34 cellular contexts compared by ENCODE assay signal in the genomic region with DNA sequence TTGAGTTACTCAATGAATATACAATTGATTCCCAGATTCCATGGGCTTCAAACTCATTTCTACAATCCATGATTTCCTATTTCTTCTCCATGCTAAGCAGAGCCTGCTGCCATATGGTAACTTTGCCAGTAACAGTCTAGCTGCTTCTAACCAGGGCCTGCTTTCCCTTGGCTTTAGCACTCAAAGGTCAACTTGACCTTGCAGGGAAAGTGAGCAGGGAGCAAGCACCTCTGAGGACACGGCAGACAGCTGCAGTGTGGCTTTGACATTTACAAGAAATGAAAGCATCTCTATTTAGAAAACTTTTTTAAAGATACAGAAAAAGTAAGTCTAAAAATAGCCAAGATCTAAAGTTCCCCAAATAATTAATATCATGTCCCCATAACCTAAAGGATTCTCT.
DNase-seq lines count a peak whose midpoint lies in the region; ATAC-seq, FAIRE-seq and TF ChIP-seq lines count a peak whose summit lies in the region.
"Had no signal": no experiment of that assay in that cellular context is flagged by ENCODE, and none has a peak within 500 bp of the region (broad histone marks: within the 10 kb centered on the region; RNA-seq: fewer than 3 reads in every experiment).

No MANE protein-coding gene starts in this region.

- H3K4me1 ChIP-seq in A549 (peaks cover 45% of the 10 kb centered on the region), PC-3 (ENCODE audit: insufficient read depth, low read length) (peaks cover 46% of the 10 kb centered on the region), left ventricle myocardium inferior (peaks cover 21% of the 10 kb centered on the region), foreskin keratinocyte (peaks cover 38% of the 10 kb centered on the region)
- H3K4me1 ChIP-seq: BE2C had no signal

- FAIRE-seq in A549 (lab: Jason Lieb, UNC): no peak
- no peak for FAIRE-seq in frontal cortex (lab: Jason Lieb, UNC)
- FAIRE-seq: A204.1, bronchial epithelial cell, HTR-8/SVneo had no signal

- H3K27me3 ChIP-seq in PC-3 (ENCODE audit: low read length): no peaks in the 10 kb centered on the region
- H3K27me3 ChIP-seq in left ventricle myocardium inferior (ENCODE audit: low read depth): no peaks in the 10 kb centered on the region
- H3K27me3 ChIP-seq in foreskin keratinocyte: no peaks in the 10 kb centered on the region
- H3K27me3 ChIP-seq: BE2C, esophagus squamous epithelium, gastrocnemius medialis had no signal

- H3K79me2 ChIP-seq in PC-3 (ENCODE audit: low read length): no peaks in the 10 kb centered on the region

- TF ChIP-seq EP300 in A549 (IDR thresholded peaks at IDR 0.05): no peak

- DNase-seq in A549 (ENCODE audit: low read depth in 1 of 2, low spot score in 1 of 2) (no peak), PC-3 (no peak), left ventricle myocardium inferior (peak; percentile 17), pons (ENCODE audit: low spot score) (peak; percentile 12), GM13976 (ENCODE audit: low spot score) (no peak), frontal cortex (ENCODE audit: low spot score in 2 of 2) (no peak), foreskin keratinocyte (no peak)
- DNase-seq: activated CD4-positive, alpha-beta memory T cell treated with anti-CD3 and anti-CD28 coated beads for 36 hours; activated CD4-positive, CD25-positive, alpha-beta regulatory T cell treated with anti-CD3 and anti-CD28 coated beads, Interleukin-2, amount 50 U/mL, for 72 hours; activated CD8-positive, alpha-beta memory T cell treated with anti-CD3 and anti-CD28 coated beads, Interleukin-2, amount 50 U/mL, for 4 hours; activated naive CD4-positive, alpha-beta T cell treated with anti-CD3 and anti-CD28 coated beads, Interleukin-2, amount 10 ng/mL, durations not matched to agents 7 days and 5 days; BE2C; DMS79; esophagus squamous epithelium; gastrocnemius medialis; GDM1; hypothalamus; immature natural killer cell; midbrain; naive thymus-derived CD8-positive, alpha-beta T cell; NCI-H1436; NCI-H446; NCI-H82; SK-N-SH; stimulated activated CD4-positive, alpha-beta T cell treated with anti-CD3 and anti-CD28 coated beads, Interleukin-4, amount 100 ng/mL, for 4 hours; stimulated activated naive CD4-positive, alpha-beta T cell had no signal

- TF ChIP-seq RAD21 in A549 (conservative IDR thresholded peaks at IDR 0.05 in 1 of 2, IDR thresholded peaks at IDR 0.05 in 1 of 2): no peak

- no TSS peak for BruUV-seq in PC-3 (replicated peaks; lab: Mats Ljungman, UMichigan)

- peak overlapping the region; percentile 50 to 63; a peak in 3 of 6 replicates for H3K27ac ChIP-seq in A549
- H3K27ac ChIP-seq in PC-3 (ENCODE audit: low read length): peak overlapping the region; percentile 99; the same call in 1 of the 2 replicates
- H3K27ac ChIP-seq in left ventricle myocardium inferior (replicated peaks): peak overlapping the region; percentile 52
- H3K27ac ChIP-seq in foreskin keratinocyte: no peak overlapping the region
- H3K27ac ChIP-seq: gastrocnemius medialis, KMS-11, RWPE1, thoracic aorta had no signal

- TF ChIP-seq CTCF in A549 (IDR thresholded peaks at IDR 0.05) (no peak), PC-3 (conservative IDR thresholded peaks at IDR 0.05; ENCODE audit: low read depth, low read length) (no peak), left ventricle myocardium inferior (IDR thresholded peaks at IDR 0.05; ENCODE audit: borderline replicate concordance) (no peak), GM13976 (IDR thresholded peaks at IDR 0.05; ENCODE audit: borderline replicate concordance, control extremely low read depth, extremely low read depth, insufficient read depth, missing control alignments) (no peak), foreskin keratinocyte (conservative IDR thresholded peaks at IDR 0.05) (no peak)

- TF ChIP-seq POLR2A in A549 (IDR thresholded peaks at IDR 0.05; ENCODE audit: low read length): no peak
- TF ChIP-seq POLR2A in GM18505 (IDR thresholded peaks at IDR 0.05; ENCODE audit: borderline replicate concordance, extremely low read depth, insufficient read depth, insufficient read length): no peak

- H3K36me3 ChIP-seq in PC-3 (ENCODE audit: low read depth, low read length): no peaks in the 10 kb centered on the region
- H3K36me3 ChIP-seq in left ventricle myocardium inferior: no peaks in the 10 kb centered on the region
- H3K36me3 ChIP-seq: BE2C, esophagus squamous epithelium, gastrocnemius medialis, thoracic aorta had no signal

- POLR2A ChIA-PET in A549 (lab: Yijun Ruan, JAX) (no interaction called here), PC-3 (lab: Charles Lee; ENCODE audit: unreplicated experiment) (no interaction called here)

- H3K4me3 ChIP-seq in A549 (no peak overlapping the region), PC-3 (ENCODE audit: low read length) (no peak overlapping the region), left ventricle myocardium inferior (no peak overlapping the region)
- H3K4me3 ChIP-seq: coronary artery, esophagus squamous epithelium, gastrocnemius medialis, thoracic aorta had no signal

- peaks cover 12% of the 10 kb centered on the region for H3F3A ChIP-seq in PC-3 (ENCODE audit: low read length, unreplicated experiment)

- in situ Hi-C loops in GM13976 (cut with MboI; ENCODE audit: low sequenced_read_pairs, unreplicated experiment): no loop called here

- H3K9me3 ChIP-seq in A549 (no peaks in the 10 kb centered on the region), PC-3 (ENCODE audit: low read length) (no peaks in the 10 kb centered on the region), left ventricle myocardium inferior (replicated peaks) (no peaks in the 10 kb centered on the region)
- H3K9me3 ChIP-seq: BE2C, esophagus squamous epithelium, gastrocnemius medialis, SK-N-SH, thoracic aorta had no signal

- CTCF ChIA-PET in A549 (lab: Yijun Ruan, JAX) (interaction anchor here (1.1 to 1.9 kb wide), 3 partner anchors 31 to 573 kb away, joined by 3 to 6 read pairs (median 5); no protein-coding TSS in a partner anchor), PC-3 (lab: Charles Lee) (no interaction called here)

- no peaks in the 10 kb centered on the region for H4K20me1 ChIP-seq in PC-3 (ENCODE audit: low read length)

- H3K9me2 ChIP-seq in PC-3 (replicated peaks; ENCODE audit: low read length): no peaks in the 10 kb centered on the region
- H3K9me2 ChIP-seq: SK-N-SH had no signal

- intact Hi-C loops in PC-3 (cut with micrococcal nuclease): loop anchor here (5.0 kb wide), 1 partner anchor 744 kb away; no protein-coding TSS in a partner anchor
- intact Hi-C loops in left ventricle myocardium inferior (cut with micrococcal nuclease): no loop called here

- no peak overlapping the region for H2AFZ ChIP-seq in PC-3 (ENCODE audit: low read length)

- ATAC-seq in A549: no peak
- ATAC-seq in PC-3: no peak
- ATAC-seq in GM18505 (IDR thresholded peaks at IDR 0.05; ENCODE audit: unreplicated experiment): no peak
- no peak for ATAC-seq in foreskin keratinocyte
- ATAC-seq: gastrocnemius medialis; naive thymus-derived CD8-positive, alpha-beta T cell had no signal

- H3K9ac ChIP-seq in PC-3 (ENCODE audit: low read length): no peak overlapping the region
- H3K9ac ChIP-seq: KMS-11, SK-N-SH had no signal

- H3K4me2 ChIP-seq in A549 (no peak overlapping the region; the same call in 2 of the 3 replicates), PC-3 (ENCODE audit: low read length) (no peak overlapping the region)
- H3K4me2 ChIP-seq: KMS-11, SK-N-SH had no signal

- WGBS in A549 (ENCODE audit: missing lambda C conversion rate): 95% methylated on average over 1 of the region's 1 CpG

TF ChIP-seq in A549, 52 proteins besides CTCF, POLR2A, EP300 and RAD21:
- TF ChIP-seq EHF (CRISPR knock-in tag; IDR thresholded peaks at IDR 0.05) (no peak), POLR2AphosphoS2 (conservative IDR thresholded peaks at IDR 0.05; ENCODE audit: low read length) (no peak)
TF ChIP-seq in A549: peak in this region for 0.

Comparison
In these comparisons a context has a peak if more than half of its experiments do, and no peak if none do; other contexts are left out.
1. DNase-seq: peak in left ventricle myocardium inferior (single experiment) and pons (single experiment); none in A549 (0 of 2), PC-3 (single experiment), GM13976 (single experiment), frontal cortex (0 of 2) and foreskin keratinocyte (0 of 2).